1 cellular context compared by ENCODE assay signal in the genomic region with DNA sequence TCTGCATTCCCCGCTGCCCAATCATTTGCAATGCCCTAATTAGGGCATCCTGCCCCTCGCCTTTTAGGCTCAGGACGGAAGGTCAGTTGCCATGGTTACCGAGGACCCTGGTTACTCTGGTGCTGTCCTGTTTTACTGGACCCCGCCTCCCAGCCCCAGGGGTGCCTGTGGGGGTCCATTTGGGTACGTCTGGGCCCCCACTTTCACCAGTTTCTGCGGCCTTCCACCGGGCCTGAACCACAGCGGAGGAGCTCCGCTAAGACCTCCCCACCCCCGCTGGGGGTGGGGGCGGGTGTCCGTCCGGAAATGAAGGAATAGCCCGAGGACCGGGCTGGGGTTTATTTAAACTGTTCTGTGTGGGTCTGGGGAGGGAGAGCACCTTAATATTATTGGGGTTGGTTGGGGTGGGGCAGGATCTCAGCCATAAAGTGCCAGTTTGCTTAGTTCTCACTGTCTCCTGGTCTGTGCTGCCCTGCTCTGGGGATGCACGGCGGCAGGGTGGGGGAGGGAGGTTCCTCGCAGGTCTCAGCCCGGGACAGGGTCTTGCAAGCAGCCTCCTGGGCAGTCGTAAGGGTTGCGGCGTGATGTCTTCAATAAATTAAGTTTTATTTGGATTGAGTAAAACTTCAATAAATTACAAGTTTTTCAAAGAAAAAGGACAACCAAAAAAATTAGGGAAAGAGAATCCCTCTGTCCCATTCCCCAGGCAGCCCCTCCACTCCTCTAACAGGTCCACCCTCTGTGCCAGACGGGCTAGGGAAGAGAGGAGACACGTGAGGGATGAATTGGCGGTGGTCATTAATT.
A peak's percentile ranks its signal among the peaks of the same experiment; 100 is the strongest.
TF ChIP-seq lines count a peak whose summit lies in the region.

No MANE protein-coding gene starts in this region.

TF ChIP-seq in GM12878, 131 proteins besides CTCF, POLR2A, EP300 and RAD21:
- TF ChIP-seq SRF (IDR thresholded peaks at IDR 0.05; ENCODE audit: low read depth in 2 of 2, low read length in 2 of 2) (peak; percentile 37 to 81; a peak in 3 of 4 replicates), BMI1 (IDR thresholded peaks at IDR 0.05; ENCODE audit: borderline replicate concordance) (peak; percentile 83), JUND (IDR thresholded peaks at IDR 0.05; ENCODE audit: low read depth, low read length) (no peak), POU2F2 (IDR thresholded peaks at IDR 0.05; ENCODE audit: borderline replicate concordance, low read depth, low read length) (no peak), RBBP5 (conservative IDR thresholded peaks at IDR 0.05) (no peak), STAT3 (IDR thresholded peaks at IDR 0.05; ENCODE audit: low read depth, low read length) (no peak)
